8 cellular contexts compared by ENCODE assay signal in the genomic region with DNA sequence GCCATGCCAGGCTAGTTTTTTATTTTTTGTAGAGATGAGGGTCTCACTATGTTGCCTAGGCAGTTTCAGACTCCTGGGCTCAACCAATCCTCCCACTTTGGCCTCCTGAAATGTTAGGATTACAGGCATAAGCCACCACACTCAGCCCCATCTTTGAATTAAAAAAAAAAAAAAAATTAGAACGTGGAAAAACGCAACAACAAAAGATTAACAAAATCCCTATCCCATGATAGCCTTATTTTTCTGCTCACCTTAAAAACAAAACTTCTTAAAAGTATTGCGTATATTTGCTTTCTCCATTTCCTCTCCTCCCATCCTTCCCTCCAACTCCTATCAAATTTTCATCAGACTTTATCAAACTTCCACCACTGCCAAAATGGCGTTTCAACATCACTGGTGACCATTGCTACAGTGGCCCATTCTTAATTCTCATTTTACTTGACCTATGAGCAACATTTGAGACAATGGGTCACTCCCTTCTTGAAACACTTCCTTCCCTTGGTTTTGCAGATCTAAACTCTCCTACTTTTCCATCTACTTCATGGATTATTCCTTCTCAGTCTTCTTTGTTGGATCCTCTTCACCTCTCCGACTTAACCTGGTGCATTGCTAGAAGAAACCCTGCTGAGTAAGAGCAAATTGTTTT.
DNase-seq lines count a peak whose midpoint lies in the region; ATAC-seq lines count a peak whose summit lies in the region.

No MANE protein-coding gene starts in this region.

- H3K27me3 Mint-ChIP-seq in activated naive CD8-positive, alpha-beta T cell: peaks cover 4% of the 10 kb centered on the region
- peaks cover 6% of the 10 kb centered on the region for H3K27me3 Mint-ChIP-seq in stimulated activated memory B cell treated with anti-CD40 and anti-IgM and Interleukin-4, amounts not matched to agents 10 μg/mL and 1 μg/mL and 100 μg/mL, for 72 hours

- peak overlapping the region; percentile 99 for H3K4me3 Mint-ChIP-seq in activated naive CD8-positive, alpha-beta T cell
- H3K4me3 Mint-ChIP-seq in stimulated activated memory B cell treated with anti-CD40 and anti-IgM and Interleukin-4, amounts not matched to agents 10 μg/mL and 1 μg/mL and 100 μg/mL, for 72 hours: peak overlapping the region; percentile 95

- peak; percentile 31 for DNase-seq in GM03348 (ENCODE audit: low spot score)
- DNase-seq in ecto neural progenitor cell (ENCODE audit: low spot score): no peak
- DNase-seq in Kasumi-1 (lab: John Stamatoyannopoulos, UW): no peak

- H3K9me3 ChIP-seq in iPS-15b (ENCODE audit: control insufficient read depth, insufficient read depth, low read length): no peaks in the 10 kb centered on the region

- H3K36me3 ChIP-seq in iPS-15b (ENCODE audit: control insufficient read depth, insufficient read depth, low read length): no peaks in the 10 kb centered on the region

- no peaks in the 10 kb centered on the region for H3K4me1 ChIP-seq in iPS-15b (ENCODE audit: control insufficient read depth, insufficient read depth, low read length)

- peak overlapping the region; percentile 83 for H3K9ac ChIP-seq in iPS-15b (ENCODE audit: low read depth, low read length)

- H3K27me3 ChIP-seq in iPS-15b (ENCODE audit: control insufficient read depth, insufficient read depth, low read length): no peaks in the 10 kb centered on the region

- H3K4me1 Mint-ChIP-seq in activated naive CD8-positive, alpha-beta T cell (ENCODE audit: low read depth): peaks cover 29% of the 10 kb centered on the region
- peaks cover 27% of the 10 kb centered on the region for H3K4me1 Mint-ChIP-seq in stimulated activated memory B cell treated with anti-CD40 and anti-IgM and Interleukin-4, amounts not matched to agents 10 μg/mL and 1 μg/mL and 100 μg/mL, for 72 hours

- H3K9me3 Mint-ChIP-seq in activated naive CD8-positive, alpha-beta T cell (ENCODE audit: low read depth): peaks cover 17% of the 10 kb centered on the region
- peaks cover 10% of the 10 kb centered on the region for H3K9me3 Mint-ChIP-seq in stimulated activated memory B cell treated with anti-CD40 and anti-IgM and Interleukin-4, amounts not matched to agents 10 μg/mL and 1 μg/mL and 100 μg/mL, for 72 hours

- H3K36me3 Mint-ChIP-seq in activated naive CD8-positive, alpha-beta T cell: peaks cover 8% of the 10 kb centered on the region
- H3K36me3 Mint-ChIP-seq in stimulated activated memory B cell treated with anti-CD40 and anti-IgM and Interleukin-4, amounts not matched to agents 10 μg/mL and 1 μg/mL and 100 μg/mL, for 72 hours: peaks cover 7% of the 10 kb centered on the region

- H3K4me3 ChIP-seq in iPS-15b (ENCODE audit: low read depth, low read length): peak overlapping the region; percentile 88

- ATAC-seq in HG03095 (IDR thresholded peaks at IDR 0.05; ENCODE audit: unreplicated experiment): peak; percentile 10
- peak; percentile 32 for ATAC-seq in stimulated activated memory B cell treated with anti-CD40 and anti-IgM and Interleukin-4, amounts not matched to agents 10 μg/mL and 1 μg/mL and 100 μg/mL, for 72 hours
- ATAC-seq in GM21515 (IDR thresholded peaks at IDR 0.05; ENCODE audit: unreplicated experiment): no peak

- peak overlapping the region; percentile 95 for H3K27ac Mint-ChIP-seq in activated naive CD8-positive, alpha-beta T cell
- H3K27ac Mint-ChIP-seq in stimulated activated memory B cell treated with anti-CD40 and anti-IgM and Interleukin-4, amounts not matched to agents 10 μg/mL and 1 μg/mL and 100 μg/mL, for 72 hours: peak overlapping the region; percentile 84
